1 cellular context compared by ENCODE assay signal in genomic region chr1:191757003-191757402, GRCh38.
TF ChIP-seq lines count a peak whose summit lies in the region.

No MANE protein-coding gene starts in this region.

TF ChIP-seq in SK-N-SH treated with all-trans-retinoic acid at 6 μM for 48 hours, 23 proteins besides CTCF, POLR2A, EP300 and RAD21 (continued from another document):
- no peak for TF ChIP-seq RARB (CRISPR knock-in tag; IDR thresholded peaks at IDR 0.05)
TF ChIP-seq in SK-N-SH treated with all-trans-retinoic acid at 6 μM for 48 hours: peak in this region for 0.
